ENCODE assay signal across 1 cellular context in genomic region chr2:230814616-230815015, GRCh38.
TF ChIP-seq lines count a peak whose summit lies in the region.

No MANE protein-coding gene starts in this region.

TF ChIP-seq in H1, 55 proteins besides CTCF, POLR2A, EP300 and RAD21 (continued from another document):
- TF ChIP-seq FOSL1 (IDR thresholded peaks at IDR 0.05; ENCODE audit: insufficient read depth, low read depth, low read length): no peak
- TF ChIP-seq RBBP5 (IDR thresholded peaks at IDR 0.05; ENCODE audit: borderline replicate concordance, low read depth, low read length): no peak
- TF ChIP-seq MAX (IDR thresholded peaks at IDR 0.05): no peak
- TF ChIP-seq KDM5A (IDR thresholded peaks at IDR 0.05; ENCODE audit: low read length): no peak
- no peak for TF ChIP-seq CHD2 (IDR thresholded peaks at IDR 0.05; ENCODE audit: low read length)
- TF ChIP-seq SRF (IDR thresholded peaks at IDR 0.05; ENCODE audit: low read depth, low read length): no peak
- no peak for TF ChIP-seq GTF2F1 (IDR thresholded peaks at IDR 0.05; ENCODE audit: borderline replicate concordance, low read depth, low read length)
- TF ChIP-seq BCL11A (IDR thresholded peaks at IDR 0.05; ENCODE audit: low read depth in 2 of 2, low read length in 2 of 2): no peak
- no peak for TF ChIP-seq JUN (IDR thresholded peaks at IDR 0.05; ENCODE audit: low read depth, low read length)
- no peak for TF ChIP-seq RFX5 (IDR thresholded peaks at IDR 0.05; ENCODE audit: borderline replicate concordance, low read depth, low read length)
- TF ChIP-seq EGR1 (IDR thresholded peaks at IDR 0.05; ENCODE audit: borderline replicate concordance, low read depth, low read length): no peak
